Comparison of ENCODE assay signal across 8 cellular contexts in genomic region chr19:44003461-44004134, GRCh38. TPM values are rescaled to one million over a fixed set of nuclear protein-coding genes. Genes with fewer than 3 reads are reported as not detected.
DNase-seq lines count a peak whose midpoint lies in the region; ATAC-seq, FAIRE-seq and TF ChIP-seq lines count a peak whose summit lies in the region.

No MANE protein-coding gene starts in this region.

- H3K4me3 Mint-ChIP-seq in activated CD4-positive, alpha-beta T cell treated with anti-CD3 and anti-CD28 coated beads, Interleukin-2, amount 10 ng/mL, durations not matched to agents 7 days and 5 days, result peak overlapping the region; percentile 98

- H3K4me2 ChIP-seq in endothelial cell of umbilical vein (ENCODE audit: insufficient read depth, low read length), result peak overlapping the region; percentile 72

- peaks cover 41% of the 10 kb centered on the region for H3K36me3 Mint-ChIP-seq in activated CD4-positive, alpha-beta T cell treated with anti-CD3 and anti-CD28 coated beads, Interleukin-2, amount 10 ng/mL, durations not matched to agents 7 days and 5 days (ENCODE audit: low read depth)

- peak overlapping the region; percentile 85 for H2AFZ ChIP-seq in endothelial cell of umbilical vein (ENCODE audit: low read depth, low read length)

- CTCF ChIA-PET in activated CD4-positive, alpha-beta T cell treated with anti-CD3 and anti-CD28 coated beads, Interleukin-2, amount 10 ng/mL, durations not matched to agents 7 days and 5 days (lab: Charles Lee), result interaction anchor here (0.6 to 1.2 kb wide), 3 partner anchors 46 to 110 kb away, joined by 3 to 5 read pairs (median 3); partner anchors contain the start of gene ZNF45
- CTCF ChIA-PET in endothelial cell of umbilical vein (lab: Charles Lee), result interaction anchor here (0.7 kb wide), 1 partner anchor 17 kb away, joined by 3 read pairs; no protein-coding TSS in a partner anchor

- H3K27me3 ChIP-seq in endothelial cell of umbilical vein (ENCODE audit: control insufficient read depth in 2 of 2, insufficient read depth in 2 of 2, low read length in 2 of 2), result no peaks in the 10 kb centered on the region
- no peaks in the 10 kb centered on the region for H3K27me3 ChIP-seq in muscle layer of colon (ENCODE audit: control insufficient read depth in 1 of 2, insufficient read depth in 2 of 2, low read length in 2 of 2)

- TF ChIP-seq CTCF in endothelial cell of umbilical vein (IDR thresholded peaks at IDR 0.05; ENCODE audit: extremely low read depth in 1 of 2, insufficient read depth in 1 of 2, low read depth in 1 of 2, low read length in 2 of 2), result no peak

- H3K9ac ChIP-seq in endothelial cell of umbilical vein (replicated peaks; ENCODE audit: extremely low read depth, insufficient read depth, low read length) (peak overlapping the region; percentile 53), muscle layer of colon (ENCODE audit: low read length) (peak overlapping the region; percentile 75)

- H3K4me1 Mint-ChIP-seq in activated CD4-positive, alpha-beta T cell treated with anti-CD3 and anti-CD28 coated beads, Interleukin-2, amount 10 ng/mL, durations not matched to agents 7 days and 5 days, result peaks cover 19% of the 10 kb centered on the region

- no peaks in the 10 kb centered on the region for H3K79me2 ChIP-seq in endothelial cell of umbilical vein (ENCODE audit: control insufficient read depth, insufficient read depth, low read length)

- ATAC-seq in HG03039 (IDR thresholded peaks at IDR 0.05; ENCODE audit: unreplicated experiment), result peak; percentile 24

- H3K9me3 ChIP-seq in endothelial cell of umbilical vein (replicated peaks; ENCODE audit: control insufficient read depth, insufficient read depth, low read length) (no peaks in the 10 kb centered on the region), muscle layer of colon (ENCODE audit: low read length) (peaks cover 21% of the 10 kb centered on the region)

- POLR2A ChIA-PET in activated CD4-positive, alpha-beta T cell treated with anti-CD3 and anti-CD28 coated beads, Interleukin-2, amount 10 ng/mL, durations not matched to agents 7 days and 5 days (lab: Charles Lee), result interaction anchor here (0.7 kb wide), 2 partner anchors 25 to 53 kb away, joined by 3 read pairs; partner anchors contain the start of gene ZNF221
- POLR2A ChIA-PET in endothelial cell of umbilical vein (lab: Charles Lee), result interaction anchor here (0.7 to 1.0 kb wide), 2 partner anchors 110 to 135 kb away, joined by 3 to 12 read pairs; no protein-coding TSS in a partner anchor

- peak; percentile 9 for DNase-seq in activated CD4-positive, alpha-beta T cell treated with anti-CD3 and anti-CD28 coated beads, Interleukin-2, amount 10 ng/mL, durations not matched to agents 7 days and 5 days
- DNase-seq in activated CD4-positive, alpha-beta T cell treated with anti-CD3 and anti-CD28 coated beads, Interleukin-2, amount 50 U/mL, for 4 hours, result no peak
- peak; percentile 2 for DNase-seq in SK-N-DZ (ENCODE audit: low spot score)
- peak; percentile 6 for DNase-seq in endothelial cell of umbilical vein (ENCODE audit: low read depth, low spot score)
- no peak for DNase-seq in NCI-H1048 (lab: John Stamatoyannopoulos, UW)
- DNase-seq in NCI-H226, result no peak

- H3K4me3 ChIP-seq in endothelial cell of umbilical vein (replicated peaks in 1 of 3; ENCODE audit: insufficient read depth in 1 of 3, low read depth in 1 of 3, low read length in 3 of 3) (peak overlapping the region; percentile 59 to 86 (median 84)), muscle layer of colon (ENCODE audit: low read depth in 1 of 2, low read length in 2 of 2) (peak overlapping the region; percentile 83 to 92)

- no peak for TF ChIP-seq POLR2A in endothelial cell of umbilical vein (IDR thresholded peaks at IDR 0.05; ENCODE audit: low read depth, low read length)

- H3K9me3 Mint-ChIP-seq in activated CD4-positive, alpha-beta T cell treated with anti-CD3 and anti-CD28 coated beads, Interleukin-2, amount 10 ng/mL, durations not matched to agents 7 days and 5 days, result peaks cover 44% of the 10 kb centered on the region

- no peak overlapping the region for H3K27ac ChIP-seq in endothelial cell of umbilical vein (ENCODE audit: insufficient read depth, low read depth, low read length)
- peak overlapping the region; percentile 68 for H3K27ac ChIP-seq in muscle layer of colon (ENCODE audit: low read depth, low read length)

- no peaks in the 10 kb centered on the region for H4K20me1 ChIP-seq in endothelial cell of umbilical vein (replicated peaks; ENCODE audit: control insufficient read depth, extremely low read depth, insufficient read depth, low read length)

- H3K9me1 ChIP-seq in endothelial cell of umbilical vein (replicated peaks; ENCODE audit: control insufficient read depth, extremely low read depth, insufficient read depth, low read length), result no peaks in the 10 kb centered on the region

- H3K4me1 ChIP-seq in endothelial cell of umbilical vein (ENCODE audit: control insufficient read depth, extremely low read depth, insufficient read depth, low read length) (peaks cover 6% of the 10 kb centered on the region), muscle layer of colon (ENCODE audit: insufficient read depth, low read length) (peaks cover 14% of the 10 kb centered on the region)

- intact Hi-C loops in endothelial cell of umbilical vein (cut with micrococcal nuclease), result loop anchor here (2.0 to 10.0 kb wide), 2 partner anchors 91 to 301 kb away; partner anchors contain the start of genes ZNF224 and ZNF235

- H3K36me3 ChIP-seq in endothelial cell of umbilical vein (ENCODE audit: control insufficient read depth in 2 of 2, extremely low read depth in 1 of 2, insufficient read depth in 2 of 2, low read length in 2 of 2) (peaks cover 0 to 5% of the 10 kb centered on the region in 2 experiments), muscle layer of colon (ENCODE audit: insufficient read depth, low read length) (peaks cover 17% of the 10 kb centered on the region)

- H3K27ac Mint-ChIP-seq in activated CD4-positive, alpha-beta T cell treated with anti-CD3 and anti-CD28 coated beads, Interleukin-2, amount 10 ng/mL, durations not matched to agents 7 days and 5 days, result peak overlapping the region; percentile 97

- no TSS peak for BruUV-seq in endothelial cell of umbilical vein (replicated peaks; lab: Mats Ljungman, UMichigan)

- peaks cover 1% of the 10 kb centered on the region for H3K27me3 Mint-ChIP-seq in activated CD4-positive, alpha-beta T cell treated with anti-CD3 and anti-CD28 coated beads, Interleukin-2, amount 10 ng/mL, durations not matched to agents 7 days and 5 days

- FAIRE-seq in endothelial cell of umbilical vein (lab: Jason Lieb, UNC), result peak; percentile 47

- dilution Hi-C loops in endothelial cell of umbilical vein (cut with MboI; ENCODE audit: extremely low pct_ligation_motif_present, low sequenced_read_pairs), result no loop called here

RNA-seq across cellular contexts. Expression of gene ZNF230, which starts 0.8 kb away (rescaled TPM):
- 1 to 10 TPM; 4.5 to 5.5 TPM for total RNA-seq in activated CD4-positive, alpha-beta T cell treated with anti-CD3 and anti-CD28 coated beads, Interleukin-2, amount 10 ng/mL, durations not matched to agents 7 days and 5 days
- polyA plus RNA-seq in SK-N-DZ (2014; cell fraction: cytosol; rRNA removed), result 3.3 and 3.5 TPM in 2 replicates
- polyA plus RNA-seq in SK-N-DZ (2014; cell fraction: nucleus; rRNA removed), result 3.2 and 4.6 TPM in 2 replicates
- 2.9 TPM in 2 replicates for total RNA-seq in endothelial cell of umbilical vein
- polyA plus RNA-seq in endothelial cell of umbilical vein, result 1.4 and 1.5 TPM in 2 replicates
- polyA plus RNA-seq in endothelial cell of umbilical vein (2011; cell fraction: cytosol; rRNA removed), result 0.99 and 1.6 TPM in 2 replicates
- polyA plus RNA-seq in endothelial cell of umbilical vein (2011; cell fraction: nucleus; rRNA removed), result 2.7 and 3.1 TPM in 2 replicates
- polyA plus RNA-seq in endothelial cell of umbilical vein (2012), result 1.4 and 2.2 TPM in 2 replicates
- polyA minus RNA-seq in endothelial cell of umbilical vein, result 2.5 and 4.5 TPM in 2 replicates
- 2.6 TPM for polyA minus RNA-seq in endothelial cell of umbilical vein (2011; cell fraction: cytosol; rRNA and poly(A)+ RNA removed)
- polyA minus RNA-seq in endothelial cell of umbilical vein (2011; cell fraction: nucleus; rRNA and poly(A)+ RNA removed), result 1.4 and 4.3 TPM in 2 replicates

RNA-seq across cellular contexts. Expression of gene ZNF155, which starts 19.6 kb away (rescaled TPM):
- total RNA-seq in activated CD4-positive, alpha-beta T cell treated with anti-CD3 and anti-CD28 coated beads, Interleukin-2, amount 10 ng/mL, durations not matched to agents 7 days and 5 days, result 1 to 10 TPM; 6.3 to 6.6 TPM
- polyA plus RNA-seq in SK-N-DZ (2014; cell fraction: cytosol; rRNA removed), result 5.2 and 6.4 TPM in 2 replicates
- 9.8 and 10.3 TPM in 2 replicates for polyA plus RNA-seq in SK-N-DZ (2014; cell fraction: nucleus; rRNA removed)
- 5.9 and 7.6 TPM in 2 replicates for total RNA-seq in endothelial cell of umbilical vein
- 1.8 and 2.0 TPM in 2 replicates for polyA plus RNA-seq in endothelial cell of umbilical vein
- polyA plus RNA-seq in endothelial cell of umbilical vein (2011; cell fraction: cytosol; rRNA removed), result 1.4 and 1.6 TPM in 2 replicates
- polyA plus RNA-seq in endothelial cell of umbilical vein (2011; cell fraction: nucleus; rRNA removed), result 8.8 and 13.6 TPM in 2 replicates
- polyA plus RNA-seq in endothelial cell of umbilical vein (2012), result 4.4 and 5.4 TPM in 2 replicates
- polyA minus RNA-seq in endothelial cell of umbilical vein, result 4.0 and 5.8 TPM in 2 replicates
- polyA minus RNA-seq in endothelial cell of umbilical vein (2011; cell fraction: cytosol; rRNA and poly(A)+ RNA removed), result 1.1 TPM
- 6.8 and 9.0 TPM in 2 replicates for polyA minus RNA-seq in endothelial cell of umbilical vein (2011; cell fraction: nucleus; rRNA and poly(A)+ RNA removed)

RNA-seq across cellular contexts. Expression of gene ZNF222, which starts 21.6 kb away (rescaled TPM):
- total RNA-seq in activated CD4-positive, alpha-beta T cell treated with anti-CD3 and anti-CD28 coated beads, Interleukin-2, amount 10 ng/mL, durations not matched to agents 7 days and 5 days, result 1 to 10 TPM; 2.8 to 3.7 TPM
- 5.2 and 5.6 TPM in 2 replicates for polyA plus RNA-seq in SK-N-DZ (2014; cell fraction: cytosol; rRNA removed)
- polyA plus RNA-seq in SK-N-DZ (2014; cell fraction: nucleus; rRNA removed), result 7.4 and 8.8 TPM in 2 replicates
- total RNA-seq in endothelial cell of umbilical vein, result 4.7 and 5.2 TPM in 2 replicates
- 0.99 and 2.2 TPM in 2 replicates for polyA plus RNA-seq in endothelial cell of umbilical vein
- 3.6 TPM in 2 replicates for polyA plus RNA-seq in endothelial cell of umbilical vein (2011; cell fraction: cytosol; rRNA removed)
- polyA plus RNA-seq in endothelial cell of umbilical vein (2011; cell fraction: nucleus; rRNA removed), result 2.1 and 3.7 TPM in 2 replicates
- polyA plus RNA-seq in endothelial cell of umbilical vein (2012), result 3.0 and 3.5 TPM in 2 replicates
- polyA minus RNA-seq in endothelial cell of umbilical vein, result 2.1 and 3.5 TPM in 2 replicates
- polyA minus RNA-seq in endothelial cell of umbilical vein (2011; cell fraction: cytosol; rRNA and poly(A)+ RNA removed), result 1.4 TPM
- polyA minus RNA-seq in endothelial cell of umbilical vein (2011; cell fraction: nucleus; rRNA and poly(A)+ RNA removed), result 1.3 and 1.5 TPM in 2 replicates

RNA-seq across cellular contexts. Expression of gene ZNF223, which starts 48.2 kb away (rescaled TPM):
- under 1 TPM in 1 of 2 experiments, not detected in 1; 0.25 TPM for total RNA-seq in activated CD4-positive, alpha-beta T cell treated with anti-CD3 and anti-CD28 coated beads, Interleukin-2, amount 10 ng/mL, durations not matched to agents 7 days and 5 days
- 4.3 and 10.9 TPM in 2 replicates for polyA plus RNA-seq in SK-N-DZ (2014; cell fraction: cytosol; rRNA removed)
- polyA plus RNA-seq in SK-N-DZ (2014; cell fraction: nucleus; rRNA removed), result 7.2 and 11.9 TPM in 2 replicates
- 3.4 and 3.7 TPM in 2 replicates for total RNA-seq in endothelial cell of umbilical vein
- polyA plus RNA-seq in endothelial cell of umbilical vein, result 1.2 and 1.6 TPM in 2 replicates
- polyA plus RNA-seq in endothelial cell of umbilical vein (2011; cell fraction: cytosol; rRNA removed), result 1.9 and 2.6 TPM in 2 replicates
- 7.3 and 7.8 TPM in 2 replicates for polyA plus RNA-seq in endothelial cell of umbilical vein (2011; cell fraction: nucleus; rRNA removed)
- polyA plus RNA-seq in endothelial cell of umbilical vein (2012), result 3.2 and 3.5 TPM in 2 replicates
- 1.7 and 8.2 TPM in 2 replicates for polyA minus RNA-seq in endothelial cell of umbilical vein
- 1.4 TPM for polyA minus RNA-seq in endothelial cell of umbilical vein (2011; cell fraction: cytosol; rRNA and poly(A)+ RNA removed)
- polyA minus RNA-seq in endothelial cell of umbilical vein (2011; cell fraction: nucleus; rRNA and poly(A)+ RNA removed), result 2.7 and 4.0 TPM in 2 replicates

RNA-seq across cellular contexts. Expression of gene ZNF221, which starts 52.6 kb away (rescaled TPM):
- total RNA-seq in activated CD4-positive, alpha-beta T cell treated with anti-CD3 and anti-CD28 coated beads, Interleukin-2, amount 10 ng/mL, durations not matched to agents 7 days and 5 days, result 1 to 10 TPM in 1 of 2 experiments, under 1 TPM in 1; 0.99 to 1.0 TPM
- polyA plus RNA-seq in SK-N-DZ (2014; cell fraction: cytosol; rRNA removed), result 0.37 and 2.1 TPM in 2 replicates
- polyA plus RNA-seq in SK-N-DZ (2014; cell fraction: nucleus; rRNA removed), result 0.96 and 4.9 TPM in 2 replicates
- 4.2 and 6.0 TPM in 2 replicates for total RNA-seq in endothelial cell of umbilical vein
- polyA plus RNA-seq in endothelial cell of umbilical vein, result 0.45 and 1.4 TPM in 2 replicates
- polyA plus RNA-seq in endothelial cell of umbilical vein (2011; cell fraction: cytosol; rRNA removed), result 1.1 and 1.2 TPM in 2 replicates
- 1.9 and 2.0 TPM in 2 replicates for polyA plus RNA-seq in endothelial cell of umbilical vein (2011; cell fraction: nucleus; rRNA removed)
- polyA plus RNA-seq in endothelial cell of umbilical vein (2012), result 1.4 TPM in 2 replicates
- polyA minus RNA-seq in endothelial cell of umbilical vein, result 1.6 and 4.0 TPM in 2 replicates
- polyA minus RNA-seq in endothelial cell of umbilical vein (2011; cell fraction: cytosol; rRNA and poly(A)+ RNA removed), result 0.82 TPM
- 3.4 and 3.7 TPM in 2 replicates for polyA minus RNA-seq in endothelial cell of umbilical vein (2011; cell fraction: nucleus; rRNA and poly(A)+ RNA removed)

Comparison
In these comparisons a context has a peak if more than half of its experiments do, and no peak if none do; other contexts are left out.
1. DNase-seq: peak in activated CD4-positive, alpha-beta T cell treated with anti-CD3 and anti-CD28 coated beads, Interleukin-2, amount 10 ng/mL, durations not matched to agents 7 days and 5 days (single experiment), SK-N-DZ (single experiment) and endothelial cell of umbilical vein (single experiment); none in activated CD4-positive, alpha-beta T cell treated with anti-CD3 and anti-CD28 coated beads, Interleukin-2, amount 50 U/mL, for 4 hours (0 of 2), NCI-H1048 (single experiment) and NCI-H226 (single experiment).